In genomic region chr15:95347846-95348245, GRCh38 we compare ENCODE assay signal across 1 cellular context.
TF ChIP-seq lines count a peak whose summit lies in the region.

No MANE protein-coding gene starts in this region.

TF ChIP-seq in K562, 482 proteins besides CTCF, POLR2A, EP300 and RAD21:
- peak; percentile 31; the same call in 1 of the 2 replicates for TF ChIP-seq NFE2 (IDR thresholded peaks at IDR 0.05; ENCODE audit: low read depth)
- TF ChIP-seq XRCC5 (IDR thresholded peaks at IDR 0.05; ENCODE audit: low read depth, low read length) = no peak
